ENCODE assay signal across 8 cellular contexts in genomic region chr20:8535403-8536003, GRCh38.
A peak's percentile ranks its signal among the peaks of the same experiment; 100 is the strongest.
DNase-seq lines count a peak whose midpoint lies in the region; ATAC-seq and TF ChIP-seq lines count a peak whose summit lies in the region.

No MANE protein-coding gene starts in this region.

- ATAC-seq in activated CD4-positive, alpha-beta T cell treated with anti-CD3 and anti-CD28 coated beads for 36 hours, result no peak
- no peak for ATAC-seq in Right ventricle myocardium superior (ENCODE audit: poor library complexity)

- CTCF ChIA-PET in activated CD4-positive, alpha-beta T cell treated with anti-CD3 and anti-CD28 coated beads for 36 hours (lab: Charles Lee), result interaction anchor here (0.6 to 1.3 kb wide), 3 partner anchors 77 to 513 kb away, joined by 3 to 4 read pairs (median 4); no protein-coding TSS in a partner anchor

- H3K9ac ChIP-seq in KMS-11, result no peak overlapping the region

- H3K36me3 ChIP-seq in KMS-11 (ENCODE audit: insufficient read depth), result no peaks in the 10 kb centered on the region

- no peaks in the 10 kb centered on the region for H4K20me1 ChIP-seq in KMS-11 (ENCODE audit: insufficient read depth)

- H3K27me3 Mint-ChIP-seq in activated CD4-positive, alpha-beta T cell treated with anti-CD3 and anti-CD28 coated beads for 36 hours, result no peaks in the 10 kb centered on the region
- no peaks in the 10 kb centered on the region for H3K27me3 Mint-ChIP-seq in osteocyte (ENCODE audit: unreplicated experiment)
- no peaks in the 10 kb centered on the region for H3K27me3 Mint-ChIP-seq in activated CD4-positive, alpha-beta T cell treated with anti-CD3 and anti-CD28 coated beads, Interleukin-2, amount 10 ng/mL, durations not matched to agents 24 days and 14 days

- TF ChIP-seq CTCF in KMS-11 (conservative IDR thresholded peaks at IDR 0.05; ENCODE audit: low read depth, low read length) (peak; percentile 46), astrocyte of the cerebellum (IDR thresholded peaks at IDR 0.05; ENCODE audit: low read depth, low read length, missing control alignments) (peak; percentile 70), osteocyte (IDR thresholded peaks at IDR 0.05) (peak; percentile 61)

- H3K4me1 ChIP-seq in KMS-11 (ENCODE audit: low read depth, poor library complexity, severe bottlenecking), result no peaks in the 10 kb centered on the region

- in situ Hi-C loops in astrocyte of the cerebellum (cut with HindIII; ENCODE audit: low sequenced_read_pairs), result no loop called here

- POLR2A ChIA-PET in activated CD4-positive, alpha-beta T cell treated with anti-CD3 and anti-CD28 coated beads for 36 hours (lab: Charles Lee), result interaction anchor here (0.7 kb wide), 1 partner anchor 175 kb away, joined by 3 read pairs; no protein-coding TSS in a partner anchor

- H3K4me3 ChIP-seq in KMS-11 (IDR thresholded peaks at IDR 0.05; ENCODE audit: insufficient read depth, low read depth, low read length), result no peak overlapping the region
- no peak overlapping the region for H3K4me3 ChIP-seq in astrocyte of the cerebellum (ENCODE audit: low read depth, low read length)

- no peaks in the 10 kb centered on the region for H3K27me3 ChIP-seq in KMS-11 (ENCODE audit: insufficient read depth, low read depth)

- H3K27ac Mint-ChIP-seq in activated CD4-positive, alpha-beta T cell treated with anti-CD3 and anti-CD28 coated beads for 36 hours, result no peak overlapping the region
- no peak overlapping the region for H3K27ac Mint-ChIP-seq in osteocyte (ENCODE audit: unreplicated experiment)
- no peak overlapping the region for H3K27ac Mint-ChIP-seq in activated CD4-positive, alpha-beta T cell treated with anti-CD3 and anti-CD28 coated beads, Interleukin-2, amount 10 ng/mL, durations not matched to agents 24 days and 14 days

- H3K9me3 Mint-ChIP-seq in activated CD4-positive, alpha-beta T cell treated with anti-CD3 and anti-CD28 coated beads for 36 hours (ENCODE audit: low read depth), result no peaks in the 10 kb centered on the region
- no peaks in the 10 kb centered on the region for H3K9me3 Mint-ChIP-seq in osteocyte (ENCODE audit: unreplicated experiment)
- H3K9me3 Mint-ChIP-seq in activated CD4-positive, alpha-beta T cell treated with anti-CD3 and anti-CD28 coated beads, Interleukin-2, amount 10 ng/mL, durations not matched to agents 24 days and 14 days, result no peaks in the 10 kb centered on the region

- no peaks in the 10 kb centered on the region for H3K36me3 Mint-ChIP-seq in activated CD4-positive, alpha-beta T cell treated with anti-CD3 and anti-CD28 coated beads for 36 hours (ENCODE audit: low read depth)
- no peaks in the 10 kb centered on the region for H3K36me3 Mint-ChIP-seq in osteocyte (ENCODE audit: unreplicated experiment)
- no peaks in the 10 kb centered on the region for H3K36me3 Mint-ChIP-seq in activated CD4-positive, alpha-beta T cell treated with anti-CD3 and anti-CD28 coated beads, Interleukin-2, amount 10 ng/mL, durations not matched to agents 24 days and 14 days (ENCODE audit: low read depth)

- H3K27ac ChIP-seq in KMS-11, result no peak overlapping the region

- intact Hi-C loops in activated CD4-positive, alpha-beta T cell treated with anti-CD3 and anti-CD28 coated beads for 36 hours (cut with DNase I, micrococcal nuclease), result loop anchor here in 1 of 2 experiments (5.0 kb wide), 1 partner anchor 403 kb away; the partner anchor contains the start of gene PLCB1
- intact Hi-C loops in activated CD4-positive, alpha-beta T cell treated with anti-CD3 and anti-CD28 coated beads, Interleukin-2, amount 10 ng/mL, durations not matched to agents 24 days and 14 days (cut with micrococcal nuclease), result no loop called here
- intact Hi-C loops in Right ventricle myocardium superior (cut with DNase I), result no loop called here

- H3K4me1 Mint-ChIP-seq in activated CD4-positive, alpha-beta T cell treated with anti-CD3 and anti-CD28 coated beads for 36 hours, result no peaks in the 10 kb centered on the region
- H3K4me1 Mint-ChIP-seq in osteocyte (ENCODE audit: unreplicated experiment), result peaks cover 17% of the 10 kb centered on the region
- H3K4me1 Mint-ChIP-seq in activated CD4-positive, alpha-beta T cell treated with anti-CD3 and anti-CD28 coated beads, Interleukin-2, amount 10 ng/mL, durations not matched to agents 24 days and 14 days, result no peaks in the 10 kb centered on the region

- no peak overlapping the region for H2AFZ ChIP-seq in KMS-11 (ENCODE audit: low read depth)

- no peak overlapping the region for H3K4me3 Mint-ChIP-seq in activated CD4-positive, alpha-beta T cell treated with anti-CD3 and anti-CD28 coated beads for 36 hours
- no peak overlapping the region for H3K4me3 Mint-ChIP-seq in osteocyte (ENCODE audit: unreplicated experiment)
- no peak overlapping the region for H3K4me3 Mint-ChIP-seq in activated CD4-positive, alpha-beta T cell treated with anti-CD3 and anti-CD28 coated beads, Interleukin-2, amount 10 ng/mL, durations not matched to agents 24 days and 14 days

- peak; percentile 16 for DNase-seq in activated CD4-positive, alpha-beta T cell treated with anti-CD3 and anti-CD28 coated beads for 36 hours
- no peak for DNase-seq in activated CD4-positive, alpha-beta T cell treated with anti-CD3 and anti-CD28 coated beads, Interleukin-2, amount 50 U/mL, for 1 hour
- DNase-seq in astrocyte of the cerebellum (ENCODE audit: low read depth) (no peak), osteocyte (ENCODE audit: extremely low spot score, unreplicated experiment) (no peak), ureter (ENCODE audit: low spot score) (no peak), Right ventricle myocardium superior (no peak)
- DNase-seq in activated CD4-positive, alpha-beta T cell treated with anti-CD3 and anti-CD28 coated beads, Interleukin-2, amount 10 ng/mL, durations not matched to agents 24 days and 14 days, result no peak

- no peaks in the 10 kb centered on the region for H3K79me2 ChIP-seq in KMS-11 (ENCODE audit: insufficient read depth, low read depth)

- no peak overlapping the region for H3K4me2 ChIP-seq in KMS-11
